Comparison of ENCODE assay signal across 1 cellular context in genomic region chr17:41932821-41933389, GRCh38.
TF ChIP-seq lines count a peak whose summit lies in the region.

No MANE protein-coding gene starts in this region.

TF ChIP-seq in HEK293T, 16 proteins besides CTCF, POLR2A, EP300 and RAD21 (continued from another document):
- TF ChIP-seq TARDBP (IDR thresholded peaks at IDR 0.05) (no peak), FOXM1 (IDR thresholded peaks at IDR 0.05; ENCODE audit: borderline replicate concordance) (no peak), HDGF (IDR thresholded peaks at IDR 0.05; ENCODE audit: borderline replicate concordance) (no peak), NFRKB (IDR thresholded peaks at IDR 0.05) (no peak), FOXA1 (IDR thresholded peaks at IDR 0.05) (no peak), BHLHE40 (IDR thresholded peaks at IDR 0.05; ENCODE audit: borderline replicate concordance) (no peak), SUZ12 (IDR thresholded peaks at IDR 0.05) (no peak), PKNOX1 (IDR thresholded peaks at IDR 0.05) (no peak), ELF4 (IDR thresholded peaks at IDR 0.05) (no peak), ZNF384 (IDR thresholded peaks at IDR 0.05) (no peak), LEF1 (IDR thresholded peaks at IDR 0.05; ENCODE audit: borderline replicate concordance) (no peak), SP1 (IDR thresholded peaks at IDR 0.05) (no peak)
